Comparison of ENCODE assay signal across 9 cellular contexts in the genomic region with DNA sequence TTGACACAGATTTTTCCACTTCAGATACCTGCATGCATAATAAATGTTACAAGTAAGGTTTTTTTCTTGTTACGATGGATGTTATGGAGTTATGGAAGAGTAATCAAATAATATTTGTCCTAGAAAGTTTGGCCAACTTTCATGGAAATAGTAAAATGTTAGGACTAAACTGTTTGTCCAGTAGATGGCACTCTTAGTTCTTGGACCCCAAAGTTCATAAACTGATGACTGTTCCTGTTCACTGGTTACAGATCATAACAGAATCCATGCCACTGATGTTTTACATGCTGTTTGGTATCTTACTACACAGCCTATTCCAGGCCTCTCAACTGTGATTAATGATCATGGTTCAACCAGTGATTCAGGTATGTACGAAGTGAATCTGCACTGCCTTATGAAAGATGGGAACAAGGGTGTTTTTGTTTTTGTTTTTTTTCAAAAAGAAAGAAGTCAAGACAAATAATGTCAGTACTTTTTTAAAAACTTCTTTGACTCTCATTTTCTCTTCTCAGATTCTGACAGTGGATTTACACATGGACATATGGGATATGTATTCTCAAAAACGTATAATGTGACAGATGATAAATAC. TPM values are rescaled to one million over a fixed set of nuclear protein-coding genes. Genes with fewer than 3 reads are reported as not detected.
DNase-seq lines count a peak whose midpoint lies in the region; ATAC-seq and TF ChIP-seq lines count a peak whose summit lies in the region.
"Had no signal": no experiment of that assay in that cellular context is flagged by ENCODE, and none has a peak within 500 bp of the region (broad histone marks: within the 10 kb centered on the region; RNA-seq: fewer than 3 reads in every experiment).

No MANE protein-coding gene starts in this region.

- intact Hi-C loops in Right ventricle myocardium inferior (cut with DNase I): loop anchor here (5.0 kb wide), 1 partner anchor 151 kb away; no protein-coding TSS in a partner anchor
- intact Hi-C loops in cardiac septum (cut with DNase I): loop anchor here (10.0 kb wide), 1 partner anchor 148 kb away; no protein-coding TSS in a partner anchor

- DNase-seq in Right ventricle myocardium inferior (ENCODE audit: missing footprints) (no peak), cardiac septum (ENCODE audit: low spot score) (no peak), NCI-H146 treated with DMSO at 0.1 percent for 48 hours (lab: John Stamatoyannopoulos, UW; ENCODE audit: unreplicated experiment) (peak; percentile 19), astrocyte of the hippocampus (ENCODE audit: low read depth, low spot score) (peak; percentile 59), kidney epithelial cell (ENCODE audit: low read depth) (no peak)
- no peak for DNase-seq in stimulated activated naive CD8-positive, alpha-beta T cell treated with anti-CD3 and anti-CD28 coated beads, Interleukin-15, amount 100 ng/mL, for 72 hours

- ATAC-seq in Right ventricle myocardium inferior (peak; percentile 51), HG03139 (IDR thresholded peaks at IDR 0.05; ENCODE audit: unreplicated experiment) (no peak)
- no peak for ATAC-seq in stimulated activated memory B cell treated with anti-CD40 and anti-IgM and Interleukin-4, amounts not matched to agents 10 μg/mL and 1 μg/mL and 100 μg/mL, for 72 hours
- no peak for ATAC-seq in stimulated activated naive CD8-positive, alpha-beta T cell treated with anti-CD3 and anti-CD28 coated beads, Interleukin-15, amount 100 ng/mL, for 72 hours

- no peaks in the 10 kb centered on the region for H3K27me3 Mint-ChIP-seq in stimulated activated memory B cell treated with anti-CD40 and anti-IgM and Interleukin-4, amounts not matched to agents 10 μg/mL and 1 μg/mL and 100 μg/mL, for 72 hours
- no peaks in the 10 kb centered on the region for H3K27me3 Mint-ChIP-seq in stimulated activated naive CD8-positive, alpha-beta T cell treated with anti-CD3 and anti-CD28 coated beads, Interleukin-15, amount 100 ng/mL, for 72 hours
- H3K27me3 Mint-ChIP-seq: activated naive CD4-positive, alpha-beta T cell treated with anti-CD3 and anti-CD28 coated beads, Interleukin-2, amount 50 U/mL, for 24 hours had no signal

- H3K4me3 Mint-ChIP-seq in stimulated activated memory B cell treated with anti-CD40 and anti-IgM and Interleukin-4, amounts not matched to agents 10 μg/mL and 1 μg/mL and 100 μg/mL, for 72 hours: no peak overlapping the region
- H3K4me3 Mint-ChIP-seq in stimulated activated naive CD8-positive, alpha-beta T cell treated with anti-CD3 and anti-CD28 coated beads, Interleukin-15, amount 100 ng/mL, for 72 hours: no peak overlapping the region
- H3K4me3 Mint-ChIP-seq: activated naive CD4-positive, alpha-beta T cell treated with anti-CD3 and anti-CD28 coated beads, Interleukin-2, amount 50 U/mL, for 24 hours had no signal

- TF ChIP-seq CTCF in kidney epithelial cell (IDR thresholded peaks at IDR 0.05; ENCODE audit: insufficient read depth, low read length, poor library complexity, severe bottlenecking): peak; percentile 58

- no peak overlapping the region for H3K4me3 ChIP-seq in kidney epithelial cell (ENCODE audit: low read depth, low read length)

- no peaks in the 10 kb centered on the region for H3K27me3 ChIP-seq in kidney epithelial cell (ENCODE audit: control insufficient read depth, insufficient read depth, low read length)

- H3K36me3 Mint-ChIP-seq in stimulated activated memory B cell treated with anti-CD40 and anti-IgM and Interleukin-4, amounts not matched to agents 10 μg/mL and 1 μg/mL and 100 μg/mL, for 72 hours: no peaks in the 10 kb centered on the region
- H3K36me3 Mint-ChIP-seq: activated naive CD4-positive, alpha-beta T cell treated with anti-CD3 and anti-CD28 coated beads, Interleukin-2, amount 50 U/mL, for 24 hours had no signal

- H3K27ac Mint-ChIP-seq in stimulated activated memory B cell treated with anti-CD40 and anti-IgM and Interleukin-4, amounts not matched to agents 10 μg/mL and 1 μg/mL and 100 μg/mL, for 72 hours: no peak overlapping the region
- H3K27ac Mint-ChIP-seq in stimulated activated naive CD8-positive, alpha-beta T cell treated with anti-CD3 and anti-CD28 coated beads, Interleukin-15, amount 100 ng/mL, for 72 hours: no peak overlapping the region
- H3K27ac Mint-ChIP-seq: activated naive CD4-positive, alpha-beta T cell treated with anti-CD3 and anti-CD28 coated beads, Interleukin-2, amount 50 U/mL, for 24 hours had no signal

- H3K36me3 ChIP-seq in kidney epithelial cell (ENCODE audit: control insufficient read depth, insufficient read depth, low read length): no peaks in the 10 kb centered on the region

- no peaks in the 10 kb centered on the region for H3K4me1 Mint-ChIP-seq in stimulated activated memory B cell treated with anti-CD40 and anti-IgM and Interleukin-4, amounts not matched to agents 10 μg/mL and 1 μg/mL and 100 μg/mL, for 72 hours
- no peaks in the 10 kb centered on the region for H3K4me1 Mint-ChIP-seq in stimulated activated naive CD8-positive, alpha-beta T cell treated with anti-CD3 and anti-CD28 coated beads, Interleukin-15, amount 100 ng/mL, for 72 hours
- H3K4me1 Mint-ChIP-seq: activated naive CD4-positive, alpha-beta T cell treated with anti-CD3 and anti-CD28 coated beads, Interleukin-2, amount 50 U/mL, for 24 hours had no signal

- H3K9me3 Mint-ChIP-seq in stimulated activated memory B cell treated with anti-CD40 and anti-IgM and Interleukin-4, amounts not matched to agents 10 μg/mL and 1 μg/mL and 100 μg/mL, for 72 hours: no peaks in the 10 kb centered on the region
- no peaks in the 10 kb centered on the region for H3K9me3 Mint-ChIP-seq in stimulated activated naive CD8-positive, alpha-beta T cell treated with anti-CD3 and anti-CD28 coated beads, Interleukin-15, amount 100 ng/mL, for 72 hours
- H3K9me3 Mint-ChIP-seq: activated naive CD4-positive, alpha-beta T cell treated with anti-CD3 and anti-CD28 coated beads, Interleukin-2, amount 50 U/mL, for 24 hours had no signal

RNA-seq across cellular contexts. Expression of a gene that starts 48.8 kb away (rescaled TPM):
- 1.2 TPM for total RNA-seq in Right ventricle myocardium inferior
- 1.8 TPM for total RNA-seq in cardiac septum
- not detected in 2 replicates for total RNA-seq in kidney epithelial cell

Comparison
In these comparisons a context has a peak if more than half of its experiments do, and no peak if none do; other contexts are left out.
1. DNase-seq: peak in NCI-H146 treated with DMSO at 0.1 percent for 48 hours (single experiment) and astrocyte of the hippocampus (single experiment); none in Right ventricle myocardium inferior (single experiment), cardiac septum (single experiment), kidney epithelial cell (single experiment) and stimulated activated naive CD8-positive, alpha-beta T cell treated with anti-CD3 and anti-CD28 coated beads, Interleukin-15, amount 100 ng/mL, for 72 hours (0 of 2).